Comparison of ENCODE assay signal across 9 cellular contexts in genomic region chr4:169272265-169272886, GRCh38. TPM values are rescaled to one million over a fixed set of nuclear protein-coding genes. Genes with fewer than 3 reads are reported as not detected.
DNase-seq lines count a peak whose midpoint lies in the region; ATAC-seq and TF ChIP-seq lines count a peak whose summit lies in the region.
"Had no signal": no experiment of that assay in that cellular context is flagged by ENCODE, and none has a peak within 500 bp of the region (broad histone marks: within the 10 kb centered on the region; RNA-seq: fewer than 3 reads in every experiment).

No MANE protein-coding gene starts in this region.

- no peak for TF ChIP-seq POLR2A in adrenal gland (IDR thresholded peaks at IDR 0.05)

- no peaks in the 10 kb centered on the region; the same call in 1 of the 2 replicates for H4K20me1 ChIP-seq in GM23248 (ENCODE audit: insufficient read depth)

- H3K36me3 ChIP-seq in GM23248 (ENCODE audit: low read depth) (no peaks in the 10 kb centered on the region), adrenal gland (replicated peaks in 1 of 2) (no peaks in the 10 kb centered on the region), lower lobe of right lung (no peaks in the 10 kb centered on the region)

- H3K27me3 ChIP-seq in CD4-positive, alpha-beta T cell (ENCODE audit: control insufficient read depth, insufficient read depth, low read length), result peaks cover 44% of the 10 kb centered on the region
- H3K27me3 ChIP-seq in GM23248 (replicated peaks; ENCODE audit: insufficient read depth) (no peaks in the 10 kb centered on the region), adrenal gland (no peaks in the 10 kb centered on the region), lower lobe of right lung (ENCODE audit: low read depth) (no peaks in the 10 kb centered on the region)

- H3K27ac ChIP-seq in CD4-positive, alpha-beta T cell (ENCODE audit: low read depth, low read length), result no peak overlapping the region
- peak overlapping the region; percentile 79 for H3K27ac ChIP-seq in GM23248
- H3K27ac ChIP-seq in adrenal gland, result no peak overlapping the region
- H3K27ac ChIP-seq in lower lobe of right lung, result no peak overlapping the region

- H3K4me3 ChIP-seq in GM23248 (peak overlapping the region; percentile 89), adrenal gland (no peak overlapping the region), lower lobe of right lung (no peak overlapping the region)

- intact Hi-C loops in CD4-positive, alpha-beta T cell (cut with DNase I, micrococcal nuclease), result no loop called here
- intact Hi-C loops in adrenal gland (cut with DNase I) (no loop called here), lower lobe of right lung (cut with DNase I) (no loop called here)

- 8 to 13% methylated on average over 3 of the region's 3 CpGs for whole genome bisulfite sequencing in GM23248 (ENCODE audit: low coverage in 1 of 2, low lambda C conversion rate in 2 of 2, missing lambda C conversion rate in 2 of 2), 2 experiments
- 38 to 52% (median 41%) methylated on average over 3 of the region's 3 CpGs for WGBS in adrenal gland, 4 donors

- no peaks in the 10 kb centered on the region for H3K36me3 Mint-ChIP-seq in CD4-positive, alpha-beta T cell (ENCODE audit: low read depth)
- no peaks in the 10 kb centered on the region for H3K36me3 Mint-ChIP-seq in WTC11
- no peaks in the 10 kb centered on the region for H3K36me3 Mint-ChIP-seq in memory B cell

- H3K9ac ChIP-seq in GM23248, result peak overlapping the region; percentile 92

- in situ Hi-C loops in GM23248 (cut with MboI), result loop anchor here (10.0 kb wide), 1 partner anchor 182 kb away; no protein-coding TSS in a partner anchor

- peaks cover 55% of the 10 kb centered on the region for H3K27me3 Mint-ChIP-seq in CD4-positive, alpha-beta T cell
- H3K27me3 Mint-ChIP-seq in WTC11 (ENCODE audit: low read depth) (peaks cover 10% of the 10 kb centered on the region), memory B cell (no peaks in the 10 kb centered on the region)

- H3K27ac Mint-ChIP-seq in CD4-positive, alpha-beta T cell, result no peak overlapping the region
- no peak overlapping the region for H3K27ac Mint-ChIP-seq in WTC11
- H3K27ac Mint-ChIP-seq in memory B cell, result no peak overlapping the region

- H3K4me2 ChIP-seq in GM23248 (ENCODE audit: unreplicated experiment), result peak overlapping the region; percentile 91

- H3K4me1 ChIP-seq in GM23248 (ENCODE audit: insufficient read depth) (peaks cover 24% of the 10 kb centered on the region), adrenal gland (replicated peaks in 1 of 2) (peaks cover 11 to 26% of the 10 kb centered on the region in 2 donors), lower lobe of right lung (peaks cover 31% of the 10 kb centered on the region)

- no peaks in the 10 kb centered on the region for H3K9me3 Mint-ChIP-seq in CD4-positive, alpha-beta T cell
- no peaks in the 10 kb centered on the region for H3K9me3 Mint-ChIP-seq in WTC11
- no peaks in the 10 kb centered on the region for H3K9me3 Mint-ChIP-seq in memory B cell

- H3F3A ChIP-seq in GM23248 (ENCODE audit: insufficient read depth), result peaks cover 36% of the 10 kb centered on the region

- TF ChIP-seq CTCF in CD4-positive, alpha-beta T cell (IDR thresholded peaks at IDR 0.05), result no peak
- TF ChIP-seq CTCF in WTC11 (IDR thresholded peaks at IDR 0.05) (no peak), adrenal gland (IDR thresholded peaks at IDR 0.05) (no peak), lower lobe of right lung (IDR thresholded peaks at IDR 0.05) (no peak)

- peaks cover 4% of the 10 kb centered on the region for H3K4me1 Mint-ChIP-seq in CD4-positive, alpha-beta T cell (ENCODE audit: low read depth)
- peaks cover 42% of the 10 kb centered on the region for H3K4me1 Mint-ChIP-seq in WTC11
- H3K4me1 Mint-ChIP-seq in memory B cell, result peaks cover 18% of the 10 kb centered on the region

- H3K9me2 ChIP-seq in GM23248 (ENCODE audit: insufficient read depth), result no peaks in the 10 kb centered on the region

- no peak for DNase-seq in CD4-positive, alpha-beta T cell
- DNase-seq in GM23248, result peak; percentile 86
- DNase-seq in WTC11 (ENCODE audit: low spot score), result no peak
- DNase-seq in memory B cell (ENCODE audit: low spot score in 2 of 2), result no peak
- DNase-seq in adrenal gland, result no peak
- no peak for DNase-seq in lower lobe of right lung
- DNase-seq: NCI-H1105 treated with DMSO at 0.1 percent for 48 hours had no signal

- CTCF ChIA-PET in CD4-positive, alpha-beta T cell (lab: Charles Lee), result no interaction called here
- CTCF ChIA-PET in WTC11 (lab: Charles Lee), result interaction anchor here (1.6 kb wide), 1 partner anchor 14 kb away, joined by 3 read pairs; no protein-coding TSS in a partner anchor

- peak overlapping the region; percentile 65 for H3K4me3 Mint-ChIP-seq in CD4-positive, alpha-beta T cell
- H3K4me3 Mint-ChIP-seq in WTC11 (peak overlapping the region; percentile 80), memory B cell (peak overlapping the region; percentile 87)

- peak overlapping the region; percentile 7; the same call in 1 of the 2 replicates for H2AFZ ChIP-seq in GM23248

- POLR2A ChIA-PET in CD4-positive, alpha-beta T cell (lab: Charles Lee), result no interaction called here
- POLR2A ChIA-PET in WTC11 (lab: Charles Lee), result interaction anchor here (0.7 to 1.2 kb wide), 2 partner anchors 209 to 262 kb away, joined by 3 to 4 read pairs; partner anchors contain the start of gene CBR4

- no peaks in the 10 kb centered on the region for H3K9me3 ChIP-seq in CD4-positive, alpha-beta T cell (ENCODE audit: control insufficient read depth, low read length)
- H3K9me3 ChIP-seq in GM23248 (ENCODE audit: low read depth), result no peaks in the 10 kb centered on the region
- H3K9me3 ChIP-seq in adrenal gland (replicated peaks in 1 of 3), result no peaks in the 10 kb centered on the region
- no peaks in the 10 kb centered on the region for H3K9me3 ChIP-seq in lower lobe of right lung

- H3K79me2 ChIP-seq in GM23248 (ENCODE audit: insufficient read depth), result peaks cover 33% of the 10 kb centered on the region

- no peak for ATAC-seq in CD4-positive, alpha-beta T cell (ENCODE audit: poor library complexity)
- ATAC-seq in WTC11 (no peak), memory B cell (ENCODE audit: low read depth) (peak; percentile 37), lower lobe of right lung (no peak), HG02678 (IDR thresholded peaks at IDR 0.05; ENCODE audit: unreplicated experiment) (no peak), GM21723 (IDR thresholded peaks at IDR 0.05; ENCODE audit: unreplicated experiment) (no peak)

TF ChIP-seq in WTC11, 78 proteins besides CTCF, POLR2A, EP300 and RAD21 (continues in another document):
- TF ChIP-seq ZNF512 (CRISPR knock-in tag; IDR thresholded peaks at IDR 0.05; ENCODE audit: borderline replicate concordance) (no peak), TEAD1 (CRISPR knock-in tag; IDR thresholded peaks at IDR 0.05) (no peak), PRDM15 (CRISPR knock-in tag; IDR thresholded peaks at IDR 0.05) (no peak), ELF4 (CRISPR knock-in tag; IDR thresholded peaks at IDR 0.05; ENCODE audit: low read depth) (no peak), CREB1 (CRISPR knock-in tag; IDR thresholded peaks at IDR 0.05) (no peak)
- TF ChIP-seq, protein P1, sequence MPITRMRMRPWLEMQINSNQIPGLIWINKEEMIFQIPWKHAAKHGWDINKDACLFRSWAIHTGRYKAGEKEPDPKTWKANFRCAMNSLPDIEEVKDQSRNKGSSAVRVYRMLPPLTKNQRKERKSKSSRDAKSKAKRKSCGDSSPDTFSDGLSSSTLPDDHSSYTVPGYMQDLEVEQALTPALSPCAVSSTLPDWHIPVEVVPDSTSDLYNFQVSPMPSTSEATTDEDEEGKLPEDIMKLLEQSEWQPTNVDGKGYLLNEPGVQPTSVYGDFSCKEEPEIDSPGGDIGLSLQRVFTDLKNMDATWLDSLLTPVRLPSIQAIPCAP (CRISPR knock-in tag; IDR thresholded peaks at IDR 0.05), result no peak

RNA-seq across cellular contexts. Expression of gene SH3RF1, which starts 1.6 kb away (rescaled TPM):
- under 1 TPM in 1 of 2 experiments, not detected in 1; 0.25 TPM for total RNA-seq in CD4-positive, alpha-beta T cell
- 24.9 and 28.3 TPM in 2 replicates for total RNA-seq in GM23248 (2014; rRNA removed; shearing (Covaris generic))
- 53.8 and 55.5 TPM in 2 replicates for polyA plus RNA-seq in GM23248 (2016; fragmentation: Nextera tagmentation; extraction: Ambion mirVana)
- total RNA-seq in WTC11 (2021), result 11.1 to 16.6 TPM (median 13.2 TPM) in 3 replicates
- total RNA-seq in adrenal gland, result 10 to 100 TPM in 5 of 8 donors, 1 to 10 TPM in 3; 7.0 to 19.3 (median 10.5) TPM
- 1 to 10 TPM; 1.8 to 5.7 (median 2.2) TPM for polyA plus RNA-seq in adrenal gland
- total RNA-seq in lower lobe of right lung, result 34.2 TPM
